Comparison of ENCODE assay signal across 8 cellular contexts in the genomic region with DNA sequence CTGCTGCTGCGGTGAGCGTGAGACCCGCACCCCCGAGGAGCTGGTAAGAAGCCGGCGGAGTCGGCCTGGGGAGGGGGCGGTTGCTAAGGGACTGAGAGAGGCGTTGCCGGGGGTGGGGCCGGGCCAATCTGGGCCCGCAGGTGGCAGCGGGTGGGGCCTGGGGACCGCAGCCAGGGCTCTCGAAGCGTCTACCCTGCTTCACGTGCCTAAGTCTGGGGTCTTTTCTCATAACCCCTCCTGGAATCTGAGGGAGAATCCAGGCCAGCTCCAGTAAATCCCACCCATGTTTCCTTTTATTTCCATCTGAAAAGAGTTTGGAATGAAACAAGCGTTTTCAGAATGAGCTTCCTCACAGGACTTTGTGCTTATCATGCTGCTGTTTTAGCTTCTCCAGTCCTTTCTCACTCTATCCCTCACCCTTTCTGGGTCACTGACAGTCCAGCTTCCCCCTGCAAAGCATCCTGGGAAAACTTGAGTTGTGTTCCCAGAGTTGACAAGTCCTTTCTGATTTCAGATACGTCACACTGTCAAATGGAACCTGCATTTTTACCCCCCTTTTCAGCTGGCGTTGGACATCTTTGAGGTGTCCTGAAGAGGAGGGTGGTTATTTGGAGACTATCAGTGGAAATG. TPM values are rescaled to one million over a fixed set of nuclear protein-coding genes. Genes with fewer than 3 reads are reported as not detected.
DNase-seq lines count a peak whose midpoint lies in the region; ATAC-seq and TF ChIP-seq lines count a peak whose summit lies in the region.
"Had no signal": no experiment of that assay in that cellular context is flagged by ENCODE, and none has a peak within 500 bp of the region (broad histone marks: within the 10 kb centered on the region; RNA-seq: fewer than 3 reads in every experiment).

No MANE protein-coding gene starts in this region.

- no peaks in the 10 kb centered on the region for H3K79me2 ChIP-seq in parathyroid adenoma

- H3K4me3 ChIP-seq in parathyroid adenoma (ENCODE audit: low read depth, low read length) = peak overlapping the region; percentile 89

- no peak for TF ChIP-seq CTCF in glutamatergic neuron (IDR thresholded peaks at IDR 0.05; ENCODE audit: partially characterized antibody, unreplicated experiment)
- no peak for TF ChIP-seq CTCF in parathyroid adenoma (IDR thresholded peaks at IDR 0.05)

- intact Hi-C loops in activated CD4-positive, alpha-beta memory T cell treated with anti-CD3 and anti-CD28 coated beads for 36 hours (cut with micrococcal nuclease) = loop anchor here (1.0 to 5.0 kb wide), 4 partner anchors 69 to 371 kb away; a partner anchor contains a TSS

- H3K36me3 ChIP-seq in parathyroid adenoma (ENCODE audit: control insufficient read depth, insufficient read depth, low read length) = no peaks in the 10 kb centered on the region

- H3K4me2 ChIP-seq in parathyroid adenoma (ENCODE audit: low read length) = peak overlapping the region; percentile 71

- peaks cover 11% of the 10 kb centered on the region for H3K36me3 Mint-ChIP-seq in activated CD4-positive, alpha-beta memory T cell treated with anti-CD3 and anti-CD28 coated beads for 36 hours
- H3K36me3 Mint-ChIP-seq in glutamatergic neuron (ENCODE audit: unreplicated experiment) = no peaks in the 10 kb centered on the region

- H2AFZ ChIP-seq in parathyroid adenoma = peak overlapping the region; percentile 84

- H3K27ac ChIP-seq in parathyroid adenoma = peak overlapping the region; percentile 90

- no peaks in the 10 kb centered on the region for H3K27me3 Mint-ChIP-seq in activated CD4-positive, alpha-beta memory T cell treated with anti-CD3 and anti-CD28 coated beads for 36 hours
- H3K27me3 Mint-ChIP-seq in glutamatergic neuron (ENCODE audit: unreplicated experiment) = peaks cover 6% of the 10 kb centered on the region

- ATAC-seq in GM21360 (IDR thresholded peaks at IDR 0.05; ENCODE audit: unreplicated experiment) = peak; percentile 39
- ATAC-seq in HG03558 (IDR thresholded peaks at IDR 0.05; ENCODE audit: extremely low read depth, unreplicated experiment) = peak; percentile 15

- H3K4me3 Mint-ChIP-seq in activated CD4-positive, alpha-beta memory T cell treated with anti-CD3 and anti-CD28 coated beads for 36 hours = peak overlapping the region; percentile 84
- H3K4me3 Mint-ChIP-seq in glutamatergic neuron (ENCODE audit: unreplicated experiment) = peak overlapping the region; percentile 99

- CTCF ChIA-PET in activated CD4-positive, alpha-beta memory T cell treated with anti-CD3 and anti-CD28 coated beads for 36 hours (lab: Charles Lee) = interaction anchor here (0.9 to 1.9 kb wide), 3 partner anchors 32 to 160 kb away, joined by 4 to 7 read pairs (median 6); a partner anchor contains a TSS

- POLR2A ChIA-PET in activated CD4-positive, alpha-beta memory T cell treated with anti-CD3 and anti-CD28 coated beads for 36 hours (lab: Charles Lee) = interaction anchor here (0.6 to 3.8 kb wide), 4 partner anchors 69 to 153 kb away, joined by 3 to 57 read pairs (median 4); a partner anchor contains a TSS

- peaks cover 51% of the 10 kb centered on the region for H3K4me1 Mint-ChIP-seq in activated CD4-positive, alpha-beta memory T cell treated with anti-CD3 and anti-CD28 coated beads for 36 hours (ENCODE audit: low read depth)
- peaks cover 32% of the 10 kb centered on the region for H3K4me1 Mint-ChIP-seq in glutamatergic neuron (ENCODE audit: low read depth, unreplicated experiment)

- peak; percentile 61 for DNase-seq in GF-D8 (lab: John Stamatoyannopoulos, UW)
- DNase-seq in activated CD4-positive, alpha-beta memory T cell treated with anti-CD3 and anti-CD28 coated beads for 36 hours = peak; percentile 18
- DNase-seq in glutamatergic neuron = no peak
- DNase-seq in foreskin melanocyte = no peak

- H3K9me3 ChIP-seq in parathyroid adenoma (ENCODE audit: control insufficient read depth, low read length) = no peaks in the 10 kb centered on the region

- no peaks in the 10 kb centered on the region for H3K9me3 Mint-ChIP-seq in activated CD4-positive, alpha-beta memory T cell treated with anti-CD3 and anti-CD28 coated beads for 36 hours
- H3K9me3 Mint-ChIP-seq in glutamatergic neuron (ENCODE audit: unreplicated experiment) = peaks cover 18% of the 10 kb centered on the region

- peaks cover 6% of the 10 kb centered on the region for H3K4me1 ChIP-seq in parathyroid adenoma

- no peak overlapping the region for H3K9ac ChIP-seq in parathyroid adenoma

- no peaks in the 10 kb centered on the region for H3K27me3 ChIP-seq in parathyroid adenoma (ENCODE audit: control insufficient read depth, insufficient read depth, low read length)

- peak overlapping the region; percentile 88 for H3K27ac Mint-ChIP-seq in activated CD4-positive, alpha-beta memory T cell treated with anti-CD3 and anti-CD28 coated beads for 36 hours
- H3K27ac Mint-ChIP-seq in glutamatergic neuron (ENCODE audit: unreplicated experiment) = peak overlapping the region; percentile 93

RNA-seq across cellular contexts. Expression of a gene that starts 0.4 kb away (rescaled TPM):
- total RNA-seq in activated CD4-positive, alpha-beta memory T cell treated with anti-CD3 and anti-CD28 coated beads for 36 hours = 10 to 100 TPM; 11.3 to 11.6 TPM
- total RNA-seq in glutamatergic neuron (ENCODE audit: unreplicated experiment) = 94.3 TPM

RNA-seq across cellular contexts. Expression of a gene that starts 0.7 kb away (rescaled TPM):
- 10 to 100 TPM; 12.8 to 13.3 TPM for total RNA-seq in activated CD4-positive, alpha-beta memory T cell treated with anti-CD3 and anti-CD28 coated beads for 36 hours
- 83.2 TPM for total RNA-seq in glutamatergic neuron (ENCODE audit: unreplicated experiment)

RNA-seq across cellular contexts. Expression of a gene that starts 41.2 kb away (rescaled TPM):
- total RNA-seq in activated CD4-positive, alpha-beta memory T cell treated with anti-CD3 and anti-CD28 coated beads for 36 hours = not detected
- total RNA-seq in glutamatergic neuron (ENCODE audit: unreplicated experiment) = not detected
- total RNA-seq: dermis microvascular lymphatic vessel endothelial cell had no signal

RNA-seq across cellular contexts. Expression of a gene that starts 44.4 kb away (rescaled TPM):
- not detected for total RNA-seq in activated CD4-positive, alpha-beta memory T cell treated with anti-CD3 and anti-CD28 coated beads for 36 hours
- not detected for total RNA-seq in glutamatergic neuron (ENCODE audit: unreplicated experiment)

RNA-seq across cellular contexts. Expression of a gene that starts 52.3 kb away (rescaled TPM):
- total RNA-seq in activated CD4-positive, alpha-beta memory T cell treated with anti-CD3 and anti-CD28 coated beads for 36 hours = not detected
- not detected for total RNA-seq in glutamatergic neuron (ENCODE audit: unreplicated experiment)
- total RNA-seq: dermis microvascular lymphatic vessel endothelial cell had no signal

Comparison
In these comparisons a context has a peak if more than half of its experiments do, and no peak if none do; other contexts are left out.
1. DNase-seq: peak in GF-D8 (single experiment) and activated CD4-positive, alpha-beta memory T cell treated with anti-CD3 and anti-CD28 coated beads for 36 hours (single experiment); none in glutamatergic neuron (single experiment) and foreskin melanocyte (single experiment).